Comparison of ENCODE assay signal across 1 cellular context in genomic region chr13:111436446-111436845, GRCh38.
TF ChIP-seq lines count a peak whose summit lies in the region.

No MANE protein-coding gene starts in this region.

TF ChIP-seq in H1, 55 proteins besides CTCF, POLR2A, EP300 and RAD21 (continued from another document):
- TF ChIP-seq GTF2F1 (IDR thresholded peaks at IDR 0.05; ENCODE audit: borderline replicate concordance, low read depth, low read length) (no peak), CHD2 (IDR thresholded peaks at IDR 0.05; ENCODE audit: low read length) (no peak), TBP (IDR thresholded peaks at IDR 0.05; ENCODE audit: low read depth, low read length) (no peak), SIN3A (conservative IDR thresholded peaks at IDR 0.05 in 1 of 2, IDR thresholded peaks at IDR 0.05 in 1 of 2; ENCODE audit: low read depth in 1 of 2, low read length in 2 of 2) (no peak), NRF1 (IDR thresholded peaks at IDR 0.05; ENCODE audit: low read depth, low read length) (no peak)
TF ChIP-seq in H1: peak in this region for 0.
